In the genomic region with DNA sequence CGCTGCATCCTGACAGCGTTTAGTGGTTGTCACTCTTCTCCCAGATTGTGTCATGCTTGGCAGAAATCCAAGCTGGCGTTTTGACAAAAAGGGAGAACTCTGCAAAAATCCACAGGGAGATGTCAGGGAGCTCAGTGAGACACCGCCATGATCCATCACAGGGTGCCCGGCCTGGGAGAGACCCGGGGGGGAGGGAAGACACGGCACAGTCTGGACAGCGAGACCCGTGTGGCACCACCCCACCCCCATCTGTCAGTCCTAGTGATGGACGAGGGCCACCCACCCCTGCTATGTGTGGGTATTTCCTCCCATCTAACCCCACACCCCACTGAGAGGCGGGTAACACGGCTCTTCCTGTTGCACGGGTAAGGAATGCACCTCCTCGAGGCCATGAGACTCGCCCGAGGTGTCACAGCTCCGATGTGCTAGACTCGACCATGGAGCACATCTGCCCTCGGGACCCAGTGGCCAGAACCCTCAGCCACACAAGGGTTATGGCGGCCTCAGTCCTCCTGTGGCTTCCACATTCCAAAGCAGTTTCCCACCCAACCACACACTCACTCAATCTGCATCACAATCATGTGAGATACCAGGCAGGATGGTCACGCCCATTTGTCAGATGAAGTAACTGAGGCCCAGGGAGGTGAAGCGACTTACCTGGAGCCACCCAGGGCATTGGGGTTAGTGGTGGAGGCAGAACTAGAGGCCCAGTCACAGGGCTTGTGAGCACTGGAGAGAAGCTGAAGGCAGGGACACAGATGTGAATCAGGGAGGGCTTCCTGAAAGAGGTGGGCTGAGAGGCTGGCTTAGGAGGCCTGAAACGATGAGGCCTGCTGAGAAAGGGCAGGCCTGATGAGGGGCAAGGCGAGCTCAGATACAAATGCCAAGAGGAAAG, we compare ENCODE assay signal across 14 cellular contexts.
DNase-seq lines count a peak whose midpoint lies in the region; ATAC-seq and TF ChIP-seq lines count a peak whose summit lies in the region.
"Had no signal": no experiment of that assay in that cellular context is flagged by ENCODE, and none has a peak within 500 bp of the region (broad histone marks: within the 10 kb centered on the region; RNA-seq: fewer than 3 reads in every experiment).

No MANE protein-coding gene starts in this region.

- no peaks in the 10 kb centered on the region for H3K4me1 ChIP-seq in GM23338 (ENCODE audit: insufficient read depth)
- no peaks in the 10 kb centered on the region for H3K4me1 ChIP-seq in left ventricle myocardium inferior
- H3K4me1 ChIP-seq: right lobe of liver, thyroid gland had no signal

- ATAC-seq in GM23338 (no peak), HG02588 (IDR thresholded peaks at IDR 0.05; ENCODE audit: unreplicated experiment) (no peak)
- no peak for ATAC-seq in activated CD8-positive, alpha-beta memory T cell treated with anti-CD3 and anti-CD28 coated beads, Interleukin-2, amount 10 ng/mL, durations not matched to agents 7 days and 5 days

- no peak overlapping the region for H2AFZ ChIP-seq in GM23338

- H3K4me1 Mint-ChIP-seq in GM23338 = 0 out of 3 replicates have a peak, but pooled peaks cover 5% of the 10 kb centered on the region
- H3K4me1 Mint-ChIP-seq in activated CD8-positive, alpha-beta memory T cell treated with anti-CD3 and anti-CD28 coated beads, Interleukin-2, amount 10 ng/mL, durations not matched to agents 7 days and 5 days = no peaks in the 10 kb centered on the region
- H3K4me1 Mint-ChIP-seq: activated naive CD4-positive, alpha-beta T cell treated with anti-CD3 and anti-CD28 coated beads, Interleukin-2, amount 50 U/mL, for 24 hours; B cell had no signal

- no peaks in the 10 kb centered on the region for H4K20me1 ChIP-seq in GM23338 (replicated peaks; ENCODE audit: insufficient read depth)

- no peaks in the 10 kb centered on the region; the same call in 1 of the 2 replicates for H3K36me3 ChIP-seq in GM23338 (ENCODE audit: insufficient read depth)
- H3K36me3 ChIP-seq in left ventricle myocardium inferior = no peaks in the 10 kb centered on the region
- H3K36me3 ChIP-seq: right lobe of liver, thyroid gland had no signal

- no peak overlapping the region for H3K4me3 Mint-ChIP-seq in GM23338
- H3K4me3 Mint-ChIP-seq in activated CD8-positive, alpha-beta memory T cell treated with anti-CD3 and anti-CD28 coated beads, Interleukin-2, amount 10 ng/mL, durations not matched to agents 7 days and 5 days = no peak overlapping the region
- H3K4me3 Mint-ChIP-seq: activated naive CD4-positive, alpha-beta T cell treated with anti-CD3 and anti-CD28 coated beads, Interleukin-2, amount 50 U/mL, for 24 hours; B cell had no signal

- H3K27me3 ChIP-seq in GM23338 (ENCODE audit: insufficient read depth) = no peaks in the 10 kb centered on the region
- peaks cover 52% of the 10 kb centered on the region for H3K27me3 ChIP-seq in left ventricle myocardium inferior (ENCODE audit: low read depth)
- H3K27me3 ChIP-seq: right lobe of liver, thyroid gland had no signal

- no peak overlapping the region for H3K27ac Mint-ChIP-seq in GM23338
- no peak overlapping the region for H3K27ac Mint-ChIP-seq in activated CD8-positive, alpha-beta memory T cell treated with anti-CD3 and anti-CD28 coated beads, Interleukin-2, amount 10 ng/mL, durations not matched to agents 7 days and 5 days
- H3K27ac Mint-ChIP-seq: activated naive CD4-positive, alpha-beta T cell treated with anti-CD3 and anti-CD28 coated beads, Interleukin-2, amount 50 U/mL, for 24 hours; B cell had no signal

- H3K9me2 ChIP-seq in GM23338 (ENCODE audit: insufficient read depth) = no peaks in the 10 kb centered on the region

- H3K27ac ChIP-seq in GM23338 (ENCODE audit: low read depth) (no peak overlapping the region), left ventricle myocardium inferior (replicated peaks) (no peak overlapping the region)
- H3K27ac ChIP-seq: coronary artery, right lobe of liver, thyroid gland had no signal

- DNase-seq in A172 (ENCODE audit: low spot score) = peak; percentile 5
- peak; percentile 19 for DNase-seq in GM23338 (ENCODE audit: low spot score)
- peak; percentile 64 for DNase-seq in RPMI7951 (ENCODE audit: low read depth)
- DNase-seq in inferior parietal cortex (ENCODE audit: extremely low spot score) = peak; percentile 62
- no peak for DNase-seq in GDM1 (lab: John Stamatoyannopoulos, UW)
- DNase-seq in left ventricle myocardium inferior = no peak
- DNase-seq in activated CD8-positive, alpha-beta memory T cell treated with anti-CD3 and anti-CD28 coated beads, Interleukin-2, amount 10 ng/mL, durations not matched to agents 7 days and 5 days = no peak
- DNase-seq: activated CD4-positive, alpha-beta T cell treated with anti-CD3 and anti-CD28 coated beads, Interleukin-2, amount 50 U/mL, for 1 hour; right lobe of liver; thyroid gland had no signal

- CTCF ChIA-PET in activated CD8-positive, alpha-beta memory T cell treated with anti-CD3 and anti-CD28 coated beads, Interleukin-2, amount 10 ng/mL, durations not matched to agents 7 days and 5 days (lab: Charles Lee) = no interaction called here

- peaks cover 12% of the 10 kb centered on the region; the same call in 2 of the 3 replicates for H3K36me3 Mint-ChIP-seq in GM23338 (ENCODE audit: low read depth)
- peaks cover 1% of the 10 kb centered on the region for H3K36me3 Mint-ChIP-seq in activated CD8-positive, alpha-beta memory T cell treated with anti-CD3 and anti-CD28 coated beads, Interleukin-2, amount 10 ng/mL, durations not matched to agents 7 days and 5 days
- H3K36me3 Mint-ChIP-seq: activated naive CD4-positive, alpha-beta T cell treated with anti-CD3 and anti-CD28 coated beads, Interleukin-2, amount 50 U/mL, for 24 hours had no signal

- H3K9me3 Mint-ChIP-seq in GM23338 = peaks cover 29% of the 10 kb centered on the region
- peaks cover 4% of the 10 kb centered on the region for H3K9me3 Mint-ChIP-seq in activated CD8-positive, alpha-beta memory T cell treated with anti-CD3 and anti-CD28 coated beads, Interleukin-2, amount 10 ng/mL, durations not matched to agents 7 days and 5 days (ENCODE audit: low read depth)

- intact Hi-C loops in left ventricle myocardium inferior (cut with micrococcal nuclease) = no loop called here

- TF ChIP-seq CTCF in GM23338 (conservative IDR thresholded peaks at IDR 0.05; ENCODE audit: low read depth in 2 of 2) = no peak
- TF ChIP-seq CTCF in left ventricle myocardium inferior (IDR thresholded peaks at IDR 0.05; ENCODE audit: borderline replicate concordance) = no peak

- H3K79me2 ChIP-seq in GM23338 (replicated peaks; ENCODE audit: insufficient read depth) = no peaks in the 10 kb centered on the region

- no peaks in the 10 kb centered on the region for H3F3A ChIP-seq in GM23338 (replicated peaks; ENCODE audit: low read depth)

- no peak overlapping the region for H3K4me2 ChIP-seq in GM23338

- H3K9me3 ChIP-seq in left ventricle myocardium inferior (replicated peaks) = no peaks in the 10 kb centered on the region
- H3K9me3 ChIP-seq: right lobe of liver, thyroid gland had no signal

- H3K27me3 Mint-ChIP-seq in GM23338 (ENCODE audit: insufficient read depth, low read depth, poor library complexity) = peaks cover 7% of the 10 kb centered on the region
- H3K27me3 Mint-ChIP-seq in activated CD8-positive, alpha-beta memory T cell treated with anti-CD3 and anti-CD28 coated beads, Interleukin-2, amount 10 ng/mL, durations not matched to agents 7 days and 5 days = peaks cover 3% of the 10 kb centered on the region

- no peak overlapping the region for H3K4me3 ChIP-seq in GM23338
- no peak overlapping the region for H3K4me3 ChIP-seq in left ventricle myocardium inferior
- H3K4me3 ChIP-seq: coronary artery, right lobe of liver, thyroid gland had no signal

TF ChIP-seq in GM23338, 12 proteins besides CTCF, POLR2A, EP300 and RAD21 (continues in another document):
- TF ChIP-seq POLR2AphosphoS5 (IDR thresholded peaks at IDR 0.05; ENCODE audit: low read depth) (no peak), ZNF114 (CRISPR knock-in tag; IDR thresholded peaks at IDR 0.05) (no peak), ZNF331 (CRISPR knock-in tag; IDR thresholded peaks at IDR 0.05; ENCODE audit: low read depth) (no peak), EZH2 (IDR thresholded peaks at IDR 0.05; ENCODE audit: low read depth, unreplicated experiment) (no peak)
- TF ChIP-seq, protein P1, sequence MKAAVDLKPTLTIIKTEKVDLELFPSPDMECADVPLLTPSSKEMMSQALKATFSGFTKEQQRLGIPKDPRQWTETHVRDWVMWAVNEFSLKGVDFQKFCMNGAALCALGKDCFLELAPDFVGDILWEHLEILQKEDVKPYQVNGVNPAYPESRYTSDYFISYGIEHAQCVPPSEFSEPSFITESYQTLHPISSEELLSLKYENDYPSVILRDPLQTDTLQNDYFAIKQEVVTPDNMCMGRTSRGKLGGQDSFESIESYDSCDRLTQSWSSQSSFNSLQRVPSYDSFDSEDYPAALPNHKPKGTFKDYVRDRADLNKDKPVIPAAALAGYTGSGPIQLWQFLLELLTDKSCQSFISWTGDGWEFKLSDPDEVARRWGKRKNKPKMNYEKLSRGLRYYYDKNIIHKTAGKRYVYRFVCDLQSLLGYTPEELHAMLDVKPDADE (IDR thresholded peaks at IDR 0.05) = no peak

Comparison
In these comparisons a context has a peak if more than half of its experiments do, and no peak if none do; other contexts are left out.
1. DNase-seq: peak in A172 (single experiment), GM23338 (single experiment), RPMI7951 (single experiment) and inferior parietal cortex (single experiment); none in GDM1 (single experiment), left ventricle myocardium inferior (single experiment) and activated CD8-positive, alpha-beta memory T cell treated with anti-CD3 and anti-CD28 coated beads, Interleukin-2, amount 10 ng/mL, durations not matched to agents 7 days and 5 days (single experiment).